1 cellular context compared by ENCODE assay signal in the genomic region with DNA sequence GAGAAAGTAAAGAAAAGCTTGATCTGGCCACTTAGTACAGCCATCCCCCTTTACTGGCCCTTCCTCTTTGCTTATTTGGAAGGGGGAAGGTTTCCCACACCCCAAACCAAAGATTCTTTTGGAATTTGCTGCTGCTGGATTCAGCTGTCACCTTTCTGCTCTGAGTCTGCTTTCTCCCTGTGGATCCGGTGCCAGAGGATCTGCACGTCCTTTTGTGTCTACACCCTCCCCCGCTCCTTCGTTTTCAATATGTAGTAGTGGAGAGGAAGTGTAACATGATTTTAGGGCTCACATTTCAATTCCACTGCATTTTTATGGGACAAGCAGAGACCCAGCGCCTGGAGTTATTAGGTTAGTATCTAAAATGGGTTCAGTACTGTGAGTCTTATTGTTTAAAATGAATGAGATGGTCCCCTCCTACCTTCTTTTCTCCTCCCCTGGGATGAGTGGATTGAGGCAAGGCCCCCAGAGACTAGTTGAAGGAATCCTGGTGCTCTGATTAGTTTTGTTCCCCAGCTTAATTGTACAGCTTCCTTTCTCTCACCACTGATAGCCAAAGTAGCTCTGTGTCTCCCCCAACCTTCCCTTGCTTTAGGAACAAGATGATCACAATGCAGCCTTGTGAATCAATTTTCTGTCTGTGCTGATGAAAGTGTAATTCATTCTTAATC.
TF ChIP-seq lines count a peak whose summit lies in the region.

No MANE protein-coding gene starts in this region.

TF ChIP-seq in IMR-90, 13 proteins besides CTCF, POLR2A, EP300 and RAD21:
- TF ChIP-seq NFE2L2 (IDR thresholded peaks at IDR 0.05; ENCODE audit: low read depth, low read length): no peak
TF ChIP-seq in IMR-90: peak in this region for 0.
